ENCODE assay signal across 18 cellular contexts in the genomic region with DNA sequence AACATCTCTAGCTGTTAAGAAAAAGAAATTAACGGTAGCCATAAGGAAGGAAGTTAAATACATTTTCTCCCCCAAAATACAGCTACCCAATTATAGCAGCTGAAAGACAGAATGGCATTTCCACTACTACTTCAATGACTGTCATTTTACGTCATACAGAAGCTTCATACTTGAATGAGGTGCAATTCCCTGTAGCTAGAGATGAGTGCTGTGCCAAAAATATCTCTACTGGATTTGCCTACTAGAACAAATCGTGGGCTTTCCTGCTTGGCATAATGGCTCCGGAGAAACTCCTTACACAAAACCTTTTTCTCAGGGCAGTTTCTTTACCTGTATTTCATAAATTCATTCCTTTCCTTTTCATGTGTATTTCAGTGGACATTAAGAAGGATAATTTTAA. TPM values are rescaled to one million over a fixed set of nuclear protein-coding genes. Genes with fewer than 3 reads are reported as not detected.
A peak's percentile ranks its signal among the peaks of the same experiment; 100 is the strongest.
DNase-seq lines count a peak whose midpoint lies in the region; ATAC-seq, FAIRE-seq and TF ChIP-seq lines count a peak whose summit lies in the region.
"Had no signal": no experiment of that assay in that cellular context is flagged by ENCODE, and none has a peak within 500 bp of the region (broad histone marks: within the 10 kb centered on the region; RNA-seq: fewer than 3 reads in every experiment).

No MANE protein-coding gene starts in this region.

- H3K9me2 ChIP-seq in neural cell (ENCODE audit: insufficient read depth, low read length): no peaks in the 10 kb centered on the region

- in situ Hi-C loops in HepG2 (cut with HindIII; ENCODE audit: extremely low pct_ligation_motif_present, low pct_unique_long_range_greater_than_20kb): no loop called here

- WGBS in HepG2 (ENCODE audit: low lambda C conversion rate): 15% methylated on average over 4 of the region's 4 CpGs
- WGBS in right lobe of liver (ENCODE audit: insufficient coverage, low coverage, low lambda C conversion rate, missing lambda C conversion rate): 65% methylated on average over 4 of the region's 4 CpGs
- 78 to 84% methylated on average over 4 of the region's 4 CpGs for WGBS in thyroid gland, 2 donors

- POLR2A ChIA-PET in HepG2 (lab: Yijun Ruan, JAX): no interaction called here

- no peak for TF ChIP-seq EP300 in HepG2 (IDR thresholded peaks at IDR 0.05; ENCODE audit: low read depth in 2 of 2, low read length in 2 of 2)
- no peak for TF ChIP-seq EP300 in HepG2 (CRISPR knock-in tag; IDR thresholded peaks at IDR 0.05; ENCODE audit: borderline replicate concordance)
- TF ChIP-seq EP300 in neural cell (conservative IDR thresholded peaks at IDR 0.05; ENCODE audit: poor library complexity, severe bottlenecking): peak; percentile 26

- H3K36me3 ChIP-seq in HepG2 (replicated peaks in 1 of 2; ENCODE audit: control insufficient read depth in 1 of 2, insufficient read depth in 2 of 2, low read length in 2 of 2) (no peaks in the 10 kb centered on the region), right lobe of liver (no peaks in the 10 kb centered on the region), neural cell (ENCODE audit: insufficient read depth, low read length) (no peaks in the 10 kb centered on the region), thyroid gland (no peaks in the 10 kb centered on the region)
- H3K36me3 ChIP-seq: BLaER1 had no signal

- intact Hi-C loops in HepG2 (cut with micrococcal nuclease; ENCODE audit: unreplicated experiment) (no loop called here), right lobe of liver (cut with DNase I) (no loop called here), thyroid gland (cut with DNase I) (no loop called here)

- ATAC-seq in HepG2: no peak
- ATAC-seq in right lobe of liver: no peak
- ATAC-seq: HCT116 had no signal

- DNase-seq in HepG2 (ENCODE audit: low spot score): no peak
- no peak for DNase-seq in right lobe of liver
- peak; percentile 44 for DNase-seq in cerebellum (ENCODE audit: low spot score)
- no peak for DNase-seq in thyroid gland
- no peak for DNase-seq in stimulated activated naive CD4-positive, alpha-beta T cell treated with Interleukin-2 at 50 U/mL for 16 hours (lab: John Stamatoyannopoulos, UW)
- DNase-seq in stimulated activated CD4-positive, alpha-beta T cell treated with anti-CD3 and anti-CD28 coated beads, Interleukin-2, amount 100 ng/mL, for 24 hours: no peak
- DNase-seq: 8988T; AML-193; Caco-2; CD8-positive, alpha-beta memory T cell; DND-41; GF-D8; IMR-90 had no signal

- H2AFZ ChIP-seq in HepG2 (ENCODE audit: low read length): no peak overlapping the region
- H2AFZ ChIP-seq in neural cell (ENCODE audit: low read depth, low read length): no peak overlapping the region

- CTCF ChIA-PET in HepG2 (lab: Yijun Ruan, JAX; ENCODE audit: low intra/inter-chr PET ratio, low total read pairs): no interaction called here

- no peak for TF ChIP-seq RAD21 in HepG2 (CRISPR knock-in tag; IDR thresholded peaks at IDR 0.05)
- TF ChIP-seq RAD21 in neural cell (conservative IDR thresholded peaks at IDR 0.05): no peak

- no peak overlapping the region for H3K4me3 ChIP-seq in HepG2 (replicated peaks in 1 of 3; ENCODE audit: insufficient read depth in 1 of 3, low read depth in 2 of 3, low read length in 3 of 3)
- no peak overlapping the region for H3K4me3 ChIP-seq in right lobe of liver
- H3K4me3 ChIP-seq in neural cell (ENCODE audit: low read length): no peak overlapping the region
- no peak overlapping the region for H3K4me3 ChIP-seq in thyroid gland (replicated peaks in 1 of 3)
- H3K4me3 ChIP-seq: BLaER1 had no signal

- H3F3A ChIP-seq in neural cell (ENCODE audit: insufficient read depth, low read length, poor library complexity, severe bottlenecking): no peaks in the 10 kb centered on the region

- no peak for TF ChIP-seq POLR2A in HepG2 (IDR thresholded peaks at IDR 0.05; ENCODE audit: insufficient read depth in 1 of 2, low read depth in 2 of 2, low read length in 2 of 2)
- no peak for TF ChIP-seq POLR2A in right lobe of liver (IDR thresholded peaks at IDR 0.05)
- TF ChIP-seq POLR2A in thyroid gland (IDR thresholded peaks at IDR 0.05): no peak

- no peaks in the 10 kb centered on the region; a peak in 1 of 5 replicates for H3K27me3 ChIP-seq in HepG2 (ENCODE audit: control insufficient read depth in 1 of 2, insufficient read depth in 2 of 2, low read length in 2 of 2)
- H3K27me3 ChIP-seq in right lobe of liver: no peaks in the 10 kb centered on the region
- no peaks in the 10 kb centered on the region for H3K27me3 ChIP-seq in neural cell (ENCODE audit: insufficient read depth, low read depth, low read length)
- no peaks in the 10 kb centered on the region for H3K27me3 ChIP-seq in thyroid gland
- H3K27me3 ChIP-seq: BLaER1 had no signal

- H3K4me1 ChIP-seq in HepG2 (ENCODE audit: insufficient read depth, low read length) (no peaks in the 10 kb centered on the region), right lobe of liver (no peaks in the 10 kb centered on the region), thyroid gland (no peaks in the 10 kb centered on the region)
- H3K4me1 ChIP-seq: Caco-2 had no signal

- H3K4me2 ChIP-seq in HepG2 (ENCODE audit: low read depth, low read length) (no peak overlapping the region), neural cell (ENCODE audit: low read length) (no peak overlapping the region)
- H3K4me2 ChIP-seq: BLaER1 had no signal

- no peaks in the 10 kb centered on the region for H4K20me1 ChIP-seq in HepG2 (ENCODE audit: insufficient read depth, low read length)
- no peaks in the 10 kb centered on the region for H4K20me1 ChIP-seq in neural cell (ENCODE audit: insufficient read depth)
- H4K20me1 ChIP-seq: BLaER1 had no signal

- H3K27ac ChIP-seq in HepG2 (ENCODE audit: extremely low read length, insufficient read depth, low read length): no peak overlapping the region
- H3K27ac ChIP-seq in right lobe of liver: no peak overlapping the region
- no peak overlapping the region for H3K27ac ChIP-seq in neural cell (ENCODE audit: low read length)
- no peak overlapping the region for H3K27ac ChIP-seq in thyroid gland
- H3K27ac ChIP-seq: BLaER1 had no signal

- peaks cover 6% of the 10 kb centered on the region; the same call in 1 of the 2 replicates for H3K9me3 ChIP-seq in HepG2 (ENCODE audit: low read length)
- H3K9me3 ChIP-seq in right lobe of liver: no peaks in the 10 kb centered on the region
- no peaks in the 10 kb centered on the region for H3K9me3 ChIP-seq in neural cell (ENCODE audit: low read length)
- H3K9me3 ChIP-seq in thyroid gland: no peaks in the 10 kb centered on the region
- H3K9me3 ChIP-seq: BLaER1, Caco-2 had no signal

- H3K9ac ChIP-seq in HepG2 (ENCODE audit: insufficient read depth, low read depth, low read length): no peak overlapping the region
- H3K9ac ChIP-seq in neural cell (ENCODE audit: low read length): no peak overlapping the region
- H3K9ac ChIP-seq: BLaER1 had no signal

- BruUV-seq in HepG2 (replicated peaks; lab: Mats Ljungman, UMichigan): no TSS peak

- H3K79me2 ChIP-seq in HepG2 (ENCODE audit: insufficient read depth, low read length): no peaks in the 10 kb centered on the region
- H3K79me2 ChIP-seq in neural cell (replicated peaks; ENCODE audit: insufficient read depth, low read length): no peaks in the 10 kb centered on the region

- no peak for FAIRE-seq in HepG2 (lab: Jason Lieb, UNC)
- FAIRE-seq: GM19239, H54 had no signal

- TF ChIP-seq CTCF in HepG2 (CRISPR knock-in tag; IDR thresholded peaks at IDR 0.05) (no peak), right lobe of liver (IDR thresholded peaks at IDR 0.05) (no peak), neural cell (IDR thresholded peaks at IDR 0.05; ENCODE audit: poor library complexity, severe bottlenecking) (no peak), thyroid gland (IDR thresholded peaks at IDR 0.05) (no peak)

TF ChIP-seq in HepG2, 621 proteins besides CTCF, POLR2A, EP300 and RAD21 (continues in another document):
- TF ChIP-seq ZNF484 (CRISPR knock-in tag; IDR thresholded peaks at IDR 0.05; ENCODE audit: borderline replicate concordance, low read depth): no peak
- no peak for TF ChIP-seq ZBTB8A (CRISPR knock-in tag; IDR thresholded peaks at IDR 0.05; ENCODE audit: borderline replicate concordance, low read depth)
- peak; percentile 67 for TF ChIP-seq CREB1 (IDR thresholded peaks at IDR 0.05)
- TF ChIP-seq CREB1 (CRISPR knock-in tag; IDR thresholded peaks at IDR 0.05): no peak

TF ChIP-seq in neural cell, 6 proteins besides CTCF, POLR2A, EP300 and RAD21 (continues in another document):
- TF ChIP-seq TAF1 (IDR thresholded peaks at IDR 0.05; ENCODE audit: low read depth) (no peak), EZH2 (IDR thresholded peaks at IDR 0.05; ENCODE audit: borderline replicate concordance, insufficient read depth, low read length, poor library complexity, severe bottlenecking) (no peak), MXI1 (conservative IDR thresholded peaks at IDR 0.05; ENCODE audit: poor library complexity, severe bottlenecking) (no peak), SMC3 (conservative IDR thresholded peaks at IDR 0.05; ENCODE audit: poor library complexity) (no peak)

RNA-seq across cellular contexts. Expression of a gene that starts 36.3 kb away (rescaled TPM):
- total RNA-seq in HepG2 (2016; rRNA removed; fragmentation: Illumina TruSeq; extraction: Trizol): not detected in 2 replicates
- total RNA-seq in HepG2 (2016; cell fraction: cytosol; rRNA removed; fragmentation: Illumina TruSeq; extraction: Trizol; ENCODE audit: low read depth): not detected in 2 replicates
- total RNA-seq in HepG2 (2016; cell fraction: insoluble cytoplasmic fraction; rRNA removed; fragmentation: Illumina TruSeq; extraction: Trizol): not detected in 2 replicates
- not detected in 2 replicates for total RNA-seq in HepG2 (2016; cell fraction: membrane; rRNA removed; fragmentation: Illumina TruSeq; extraction: Trizol)
- total RNA-seq in HepG2 (2016; cell fraction: nucleus; rRNA removed; fragmentation: Illumina TruSeq; extraction: Trizol): not detected in 2 replicates
- polyA plus RNA-seq in HepG2 (2011; rRNA removed): not detected in 2 replicates
- not detected in 2 replicates for polyA plus RNA-seq in HepG2 (2011; cell fraction: cytosol; rRNA removed)
- polyA plus RNA-seq in HepG2 (2011; cell fraction: nucleus; rRNA removed): not detected in 2 replicates
- not detected in 2 replicates for polyA plus RNA-seq in HepG2 (2012)
- not detected in 2 replicates for polyA plus RNA-seq in HepG2 (2016; cell fraction: cytosol; fragmentation: Illumina TruSeq; extraction: Trizol; ENCODE audit: low read depth)
- polyA plus RNA-seq in HepG2 (2016; cell fraction: insoluble cytoplasmic fraction; fragmentation: Illumina TruSeq; extraction: Trizol; ENCODE audit: low read depth): not detected in 2 replicates
- not detected in 2 replicates for polyA plus RNA-seq in HepG2 (2016; cell fraction: membrane; fragmentation: Illumina TruSeq; extraction: Trizol; ENCODE audit: low read depth)
- not detected in 2 replicates for polyA plus RNA-seq in HepG2 (2016; cell fraction: nucleus; fragmentation: Illumina TruSeq; extraction: Trizol; ENCODE audit: insufficient read depth, low read depth)
- polyA minus RNA-seq in HepG2 (2011; rRNA and poly(A)+ RNA removed; ENCODE audit: low replicate concordance): 0.96 TPM in 1 of 2 replicates, not detected in the other
- not detected in 2 replicates for polyA minus RNA-seq in HepG2 (2011; cell fraction: cytosol; rRNA and poly(A)+ RNA removed)
- not detected in 2 replicates for polyA minus RNA-seq in HepG2 (2011; cell fraction: nucleus; rRNA and poly(A)+ RNA removed)
- total RNA-seq in right lobe of liver: under 1 TPM in 3 of 6 experiments, not detected in 3; 0.24 to 0.76 (median 0.30) TPM
- 894 TPM for total RNA-seq in cerebellum
- 245 and 253 TPM in 2 replicates for polyA plus RNA-seq in neural cell
- 959 and 1,080 TPM in 2 replicates for polyA minus RNA-seq in neural cell
- 1 to 10 TPM in 3 of 4 donors, under 1 TPM in 1; 0.22 to 5.0 (median 1.4) TPM for total RNA-seq in thyroid gland
- total RNA-seq: Caco-2; CD8-positive, alpha-beta memory T cell had no signal
- polyA plus RNA-seq: CD8-positive, alpha-beta memory T cell had no signal

Comparison
In these comparisons a context has a peak if more than half of its experiments do, and no peak if none do; other contexts are left out.
1. RNA of a gene that starts 36.3 kb away (total RNA-seq): 894 TPM in cerebellum (single experiment); 0.22 to 5.0 TPM in thyroid gland, 0.24 to 0.76 TPM in right lobe of liver and not detected in HepG2; every median in the first group is over 100 times any median in the second.